19 cellular contexts compared by ENCODE assay signal in the genomic region with DNA sequence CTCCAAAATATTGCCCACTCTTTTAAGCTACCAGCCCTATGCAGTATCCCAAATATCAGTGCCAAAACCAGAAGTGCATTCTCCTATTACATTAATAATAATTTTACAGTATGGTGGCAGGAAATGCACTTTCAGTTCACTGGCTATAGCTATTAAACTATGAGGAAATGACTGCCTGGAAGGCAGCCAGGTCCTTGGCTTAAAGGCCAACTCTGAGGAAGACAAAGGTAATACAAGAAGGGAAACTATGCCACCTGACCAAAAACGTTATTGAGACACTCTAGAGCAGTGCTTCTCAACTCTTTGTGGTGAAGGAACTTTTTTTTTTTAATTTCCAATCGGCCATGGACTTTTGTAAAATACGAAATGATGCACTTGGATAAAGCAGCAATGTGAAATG.
DNase-seq lines count a peak whose midpoint lies in the region; ATAC-seq, FAIRE-seq and TF ChIP-seq lines count a peak whose summit lies in the region.
"Had no signal": no experiment of that assay in that cellular context is flagged by ENCODE, and none has a peak within 500 bp of the region (broad histone marks: within the 10 kb centered on the region; RNA-seq: fewer than 3 reads in every experiment).

No MANE protein-coding gene starts in this region.

- POLR2A ChIA-PET in K562 (lab: Yijun Ruan, JAX), result no interaction called here

- H3K9me1 ChIP-seq in K562 (ENCODE audit: control insufficient read depth, insufficient read depth, low read length), result no peaks in the 10 kb centered on the region

- no peak for TF ChIP-seq EP300 in K562 (IDR thresholded peaks at IDR 0.05; ENCODE audit: low read length)

- no peak overlapping the region for H3K9ac ChIP-seq in K562 (ENCODE audit: insufficient read depth in 1 of 2, low read depth in 2 of 2, low read length in 2 of 2)

- FAIRE-seq in K562 (lab: Jason Lieb, UNC), result no peak
- FAIRE-seq: GM12878, GM19239 had no signal

- CTCF ChIA-PET in K562 (lab: Yijun Ruan, JAX; ENCODE audit: low intra/inter-chr PET ratio), result no interaction called here

- H3K4me3 Mint-ChIP-seq in activated naive CD8-positive, alpha-beta T cell treated with anti-CD3 and anti-CD28 coated beads for 36 hours, result no peak overlapping the region
- H3K4me3 Mint-ChIP-seq: activated CD4-positive, alpha-beta T cell treated with anti-CD3 and anti-CD28 coated beads for 36 hours; activated T-helper 1 cell treated with anti-CD3 and anti-CD28 coated beads, Interleukin-12 subunit alpha, Interleukin-12 subunit beta, Interleukin-2, Interleukin-4 antibody, amounts not matched to agents 30 ng/mL and 10 ng/mL and 1 ng/mL, durations not matched to agents 14 hours and 24 hours and 36 hours; GM23338; IgD-negative memory B cell; naive B cell had no signal

- H3K4me3 ChIP-seq in K562, result no peak overlapping the region
- H3K4me3 ChIP-seq in prostate gland, result no peak overlapping the region
- H3K4me3 ChIP-seq: GM12878, GM23338, tibial artery had no signal

- H2AFZ ChIP-seq in K562 (ENCODE audit: low read depth, low read length), result peak overlapping the region; percentile 59; the same call in 1 of the 2 replicates
- H2AFZ ChIP-seq: GM23338 had no signal

- BruUV-seq in K562 (replicated peaks; lab: Mats Ljungman, UMichigan), result no TSS peak

- no peaks in the 10 kb centered on the region for H3K79me2 ChIP-seq in K562 (ENCODE audit: control insufficient read depth, insufficient read depth, low read length)

- peaks cover 4% of the 10 kb centered on the region for H3K9me3 Mint-ChIP-seq in activated naive CD8-positive, alpha-beta T cell treated with anti-CD3 and anti-CD28 coated beads for 36 hours

- DNase-seq in DMS 273 (lab: John Stamatoyannopoulos, UW; ENCODE audit: unreplicated experiment) (peak; percentile 38), DMS 273 treated with DMSO at 0.1 percent for 48 hours (lab: John Stamatoyannopoulos, UW) (no peak), NCI-H1436 (lab: John Stamatoyannopoulos, UW) (peak; percentile 5), K562 (ENCODE audit: extremely low read depth in 1 of 4, low spot score in 3 of 4) (peak in 1 of 4 experiments; percentile 18), mucosa of gallbladder (ENCODE audit: low spot score) (peak; percentile 67), prostate gland (ENCODE audit: low spot score) (no peak)
- no peak for DNase-seq in activated naive CD8-positive, alpha-beta T cell treated with anti-CD3 and anti-CD28 coated beads for 36 hours
- DNase-seq: activated CD4-positive, alpha-beta T cell treated with anti-CD3 and anti-CD28 coated beads for 36 hours; naive B cell; NCI-H524 treated with DMSO at 0.1 percent for 48 hours had no signal

- H3K9me3 ChIP-seq in K562 (replicated peaks; ENCODE audit: control insufficient read depth, insufficient read depth, low read depth, low read length) (no peaks in the 10 kb centered on the region), prostate gland (no peaks in the 10 kb centered on the region)
- H3K9me3 ChIP-seq: tibial artery had no signal

- H3K4me2 ChIP-seq in K562 (ENCODE audit: insufficient read depth, low read length), result no peak overlapping the region
- H3K4me2 ChIP-seq: GM23338 had no signal

- H3K36me3 ChIP-seq in K562 (ENCODE audit: control insufficient read depth, insufficient read depth, low read length) (no peaks in the 10 kb centered on the region), prostate gland (no peaks in the 10 kb centered on the region)
- H3K36me3 ChIP-seq: tibial artery had no signal

- 45% methylated on average over 3 of the region's 3 CpGs for WGBS in K562 (ENCODE audit: insufficient coverage, low coverage, missing lambda C conversion rate)
- WGBS in prostate gland, result 39% methylated on average over 3 of the region's 3 CpGs

- no peak for TF ChIP-seq CTCF in K562 (IDR thresholded peaks at IDR 0.05 in 2 of 3, conservative IDR thresholded peaks at IDR 0.05 in 1 of 3; ENCODE audit: insufficient read depth in 2 of 3, low read depth in 1 of 3, low read length in 3 of 3)
- TF ChIP-seq CTCF in prostate gland (IDR thresholded peaks at IDR 0.05), result no peak

- H3K27me3 ChIP-seq in K562 (ENCODE audit: control insufficient read depth in 2 of 2, insufficient read depth in 2 of 2, low read length in 2 of 2) (no peaks in the 10 kb centered on the region), prostate gland (replicated peaks; ENCODE audit: insufficient read depth) (no peaks in the 10 kb centered on the region)
- H3K27me3 ChIP-seq: tibial artery had no signal

- H3K27ac ChIP-seq in K562 (ENCODE audit: extremely low read depth, low read depth, low read length), result no peak overlapping the region
- H3K27ac ChIP-seq in prostate gland, result no peak overlapping the region
- H3K27ac ChIP-seq: 22Rv1, tibial artery had no signal

- H3K4me1 ChIP-seq in K562 (replicated peaks in 1 of 2; ENCODE audit: control insufficient read depth in 2 of 2, insufficient read depth in 2 of 2, low read length in 2 of 2) (peaks cover 0 to 10% of the 10 kb centered on the region in 2 experiments; a peak in 3 of 5 replicates), prostate gland (replicated peaks) (no peaks in the 10 kb centered on the region)

- no peak overlapping the region for H3K27ac Mint-ChIP-seq in activated naive CD8-positive, alpha-beta T cell treated with anti-CD3 and anti-CD28 coated beads for 36 hours
- H3K27ac Mint-ChIP-seq: activated CD4-positive, alpha-beta T cell treated with anti-CD3 and anti-CD28 coated beads for 36 hours; activated T-helper 1 cell treated with anti-CD3 and anti-CD28 coated beads, Interleukin-12 subunit alpha, Interleukin-12 subunit beta, Interleukin-2, Interleukin-4 antibody, amounts not matched to agents 30 ng/mL and 10 ng/mL and 1 ng/mL, durations not matched to agents 14 hours and 24 hours and 36 hours; GM23338; IgD-negative memory B cell had no signal

- no peak for TF ChIP-seq RAD21 in K562 (CRISPR knock-in tag; conservative IDR thresholded peaks at IDR 0.05 in 1 of 2, IDR thresholded peaks at IDR 0.05 in 1 of 2)

- no peaks in the 10 kb centered on the region for H3K27me3 Mint-ChIP-seq in activated naive CD8-positive, alpha-beta T cell treated with anti-CD3 and anti-CD28 coated beads for 36 hours
- H3K27me3 Mint-ChIP-seq: activated CD4-positive, alpha-beta T cell treated with anti-CD3 and anti-CD28 coated beads for 36 hours had no signal

- ATAC-seq in K562 (no peak), HG02840 (IDR thresholded peaks at IDR 0.05; ENCODE audit: low FRiP score, unreplicated experiment) (no peak)
- ATAC-seq: activated CD4-positive, alpha-beta T cell treated with anti-CD3 and anti-CD28 coated beads for 36 hours; GM12878; GM23338; SK-N-SH treated with all-trans-retinoic acid at 6 μM for 48 hours had no signal

- no peaks in the 10 kb centered on the region for H3K36me3 Mint-ChIP-seq in activated naive CD8-positive, alpha-beta T cell treated with anti-CD3 and anti-CD28 coated beads for 36 hours
- H3K36me3 Mint-ChIP-seq: IgD-negative memory B cell, naive B cell had no signal

- no peaks in the 10 kb centered on the region for H3K4me1 Mint-ChIP-seq in activated naive CD8-positive, alpha-beta T cell treated with anti-CD3 and anti-CD28 coated beads for 36 hours
- H3K4me1 Mint-ChIP-seq: activated CD4-positive, alpha-beta T cell treated with anti-CD3 and anti-CD28 coated beads for 36 hours; IgD-negative memory B cell had no signal

- intact Hi-C loops in K562 (cut with micrococcal nuclease) (no loop called here), prostate gland (cut with DNase I) (no loop called here)

- TF ChIP-seq POLR2A in K562 (conservative IDR thresholded peaks at IDR 0.05) (no peak), prostate gland (IDR thresholded peaks at IDR 0.05) (no peak)

- no peaks in the 10 kb centered on the region for H4K20me1 ChIP-seq in K562 (replicated peaks; ENCODE audit: control insufficient read depth, insufficient read depth, low read length)

- in situ Hi-C loops in K562 (cut with MboI), result no loop called here

TF ChIP-seq in K562, 482 proteins besides CTCF, POLR2A, EP300 and RAD21:
- TF ChIP-seq, protein P1, sequence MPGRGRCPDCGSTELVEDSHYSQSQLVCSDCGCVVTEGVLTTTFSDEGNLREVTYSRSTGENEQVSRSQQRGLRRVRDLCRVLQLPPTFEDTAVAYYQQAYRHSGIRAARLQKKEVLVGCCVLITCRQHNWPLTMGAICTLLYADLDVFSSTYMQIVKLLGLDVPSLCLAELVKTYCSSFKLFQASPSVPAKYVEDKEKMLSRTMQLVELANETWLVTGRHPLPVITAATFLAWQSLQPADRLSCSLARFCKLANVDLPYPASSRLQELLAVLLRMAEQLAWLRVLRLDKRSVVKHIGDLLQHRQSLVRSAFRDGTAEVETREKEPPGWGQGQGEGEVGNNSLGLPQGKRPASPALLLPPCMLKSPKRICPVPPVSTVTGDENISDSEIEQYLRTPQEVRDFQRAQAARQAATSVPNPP (IDR thresholded peaks at IDR 0.05; ENCODE audit: borderline replicate concordance, insufficient read depth, insufficient read length), result no peak
- TF ChIP-seq NFIC (IDR thresholded peaks at IDR 0.05), result peak; percentile 26; the same call in 1 of the 2 replicates

Comparison
In these comparisons a context has a peak if more than half of its experiments do, and no peak if none do; other contexts are left out.
1. DNase-seq: peak in DMS 273 (single experiment), NCI-H1436 (single experiment) and mucosa of gallbladder (single experiment); none in DMS 273 treated with DMSO at 0.1 percent for 48 hours (single experiment), prostate gland (single experiment) and activated naive CD8-positive, alpha-beta T cell treated with anti-CD3 and anti-CD28 coated beads for 36 hours (single experiment).